Comparison of ENCODE assay signal across 1 cellular context in the genomic region with DNA sequence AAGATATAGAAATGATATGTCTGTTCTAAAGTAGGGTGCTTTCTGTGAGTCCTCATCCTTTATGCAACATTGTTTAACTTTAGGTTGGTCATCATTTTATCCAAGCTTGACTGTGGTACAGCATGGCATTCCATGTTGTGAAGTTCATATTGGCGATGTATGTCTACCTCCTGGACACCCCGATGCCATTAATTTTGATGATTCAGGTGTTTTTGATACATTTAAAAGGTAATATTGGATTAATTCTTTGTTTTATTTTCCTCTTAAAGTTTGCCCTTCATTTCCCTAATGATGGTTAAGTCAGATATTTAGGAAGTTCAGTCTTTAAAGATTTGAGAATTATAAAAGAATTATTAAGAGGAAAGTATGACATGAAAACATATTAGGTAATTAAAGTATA.
TF ChIP-seq lines count a peak whose summit lies in the region.

No MANE protein-coding gene starts in this region.

TF ChIP-seq in HepG2, 621 proteins besides CTCF, POLR2A, EP300 and RAD21 (continued from another document):
- no peak for TF ChIP-seq PAXIP1 (CRISPR knock-in tag; conservative IDR thresholded peaks at IDR 0.05)
- TF ChIP-seq, protein P1, sequence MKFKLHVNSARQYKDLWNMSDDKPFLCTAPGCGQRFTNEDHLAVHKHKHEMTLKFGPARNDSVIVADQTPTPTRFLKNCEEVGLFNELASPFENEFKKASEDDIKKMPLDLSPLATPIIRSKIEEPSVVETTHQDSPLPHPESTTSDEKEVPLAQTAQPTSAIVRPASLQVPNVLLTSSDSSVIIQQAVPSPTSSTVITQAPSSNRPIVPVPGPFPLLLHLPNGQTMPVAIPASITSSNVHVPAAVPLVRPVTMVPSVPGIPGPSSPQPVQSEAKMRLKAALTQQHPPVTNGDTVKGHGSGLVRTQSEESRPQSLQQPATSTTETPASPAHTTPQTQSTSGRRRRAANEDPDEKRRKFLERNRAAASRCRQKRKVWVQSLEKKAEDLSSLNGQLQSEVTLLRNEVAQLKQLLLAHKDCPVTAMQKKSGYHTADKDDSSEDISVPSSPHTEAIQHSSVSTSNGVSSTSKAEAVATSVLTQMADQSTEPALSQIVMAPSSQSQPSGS (CRISPR knock-in tag; IDR thresholded peaks at IDR 0.05) = no peak
- no peak for TF ChIP-seq ZFP41 (CRISPR knock-in tag; IDR thresholded peaks at IDR 0.05; ENCODE audit: borderline replicate concordance)
